ENCODE assay signal across 11 cellular contexts in the genomic region with DNA sequence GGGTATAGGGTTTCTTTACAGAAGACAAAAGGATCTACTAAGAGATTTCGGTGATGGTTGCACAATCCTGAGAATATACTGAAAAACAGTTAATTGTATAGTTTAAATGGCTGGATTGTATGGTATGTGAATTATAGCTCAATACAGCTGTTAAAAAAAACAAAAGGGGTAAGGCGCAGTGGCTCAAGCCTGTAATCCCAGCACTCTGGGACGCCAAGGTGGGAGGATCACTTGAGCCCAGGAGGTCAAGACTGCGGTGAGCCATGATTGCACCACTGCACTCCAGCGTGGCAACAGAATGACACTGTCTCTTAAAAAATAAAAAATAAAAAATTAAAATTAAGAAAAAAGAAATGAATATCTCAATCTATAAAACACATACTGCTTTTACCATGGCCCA. TPM values are rescaled to one million over a fixed set of nuclear protein-coding genes. Genes with fewer than 3 reads are reported as not detected.
DNase-seq lines count a peak whose midpoint lies in the region; ATAC-seq and TF ChIP-seq lines count a peak whose summit lies in the region.
"Had no signal": no experiment of that assay in that cellular context is flagged by ENCODE, and none has a peak within 500 bp of the region (broad histone marks: within the 10 kb centered on the region; RNA-seq: fewer than 3 reads in every experiment).

No MANE protein-coding gene starts in this region.

- no peaks in the 10 kb centered on the region for H3K27me3 ChIP-seq in CD8-positive, alpha-beta memory T cell (ENCODE audit: insufficient read depth, low read length, poor library complexity, severe bottlenecking)
- H3K27me3 ChIP-seq in effector memory CD4-positive, alpha-beta T cell (replicated peaks; ENCODE audit: control insufficient read depth, insufficient read depth, low read length, poor library complexity, severe bottlenecking) = no peaks in the 10 kb centered on the region
- no peaks in the 10 kb centered on the region for H3K27me3 ChIP-seq in psoas muscle (ENCODE audit: insufficient read depth in 3 of 3, low read length in 2 of 3)
- H3K27me3 ChIP-seq: colonic mucosa had no signal

- H3K4me1 Mint-ChIP-seq in CD8-positive, alpha-beta memory T cell = peaks cover 65 to 90% (median 77%) of the 10 kb centered on the region in 3 donors

- peak overlapping the region; percentile 38 to 89 (median 76) for H3K27ac Mint-ChIP-seq in CD8-positive, alpha-beta memory T cell

- H3K36me3 Mint-ChIP-seq in CD8-positive, alpha-beta memory T cell = peaks cover 17 to 42% (median 27%) of the 10 kb centered on the region in 3 donors

- ATAC-seq in psoas muscle (no peak), GM19351 (IDR thresholded peaks at IDR 0.05; ENCODE audit: unreplicated experiment) (no peak)

- H3K9me3 ChIP-seq in CD8-positive, alpha-beta memory T cell (ENCODE audit: low read length) = no peaks in the 10 kb centered on the region
- H3K9me3 ChIP-seq in effector memory CD4-positive, alpha-beta T cell (ENCODE audit: control insufficient read depth, low read length) = no peaks in the 10 kb centered on the region
- no peaks in the 10 kb centered on the region for H3K9me3 ChIP-seq in psoas muscle
- H3K9me3 ChIP-seq: colonic mucosa had no signal

- no peak for DNase-seq in CD8-positive, alpha-beta memory T cell
- DNase-seq in NCI-H69 (lab: John Stamatoyannopoulos, UW) = peak; percentile 22
- DNase-seq in effector memory CD4-positive, alpha-beta T cell = no peak
- DNase-seq in psoas muscle = peak in 1 of 2 donors; percentile 24
- no peak for DNase-seq in GM10266 (ENCODE audit: extremely low spot score)
- DNase-seq in inferior parietal cortex (ENCODE audit: extremely low spot score) = no peak
- DNase-seq in OCI-M2 (lab: John Stamatoyannopoulos, UW; ENCODE audit: unreplicated experiment) = no peak
- DNase-seq: colonic mucosa, kidney glomerular epithelial cell, SHP77 treated with DMSO at 0.1 percent for 48 hours had no signal

- peaks cover 12% of the 10 kb centered on the region for H3K36me3 ChIP-seq in CD8-positive, alpha-beta memory T cell (ENCODE audit: insufficient read depth, low read length)
- peaks cover 11% of the 10 kb centered on the region for H3K36me3 ChIP-seq in effector memory CD4-positive, alpha-beta T cell (ENCODE audit: control insufficient read depth, insufficient read depth, low read length)
- H3K36me3 ChIP-seq in psoas muscle (ENCODE audit: insufficient read depth in 1 of 2, low read depth in 1 of 2) = peaks cover under 1 to 6% of the 10 kb centered on the region in 2 donors
- H3K36me3 ChIP-seq: colonic mucosa had no signal

- no peaks in the 10 kb centered on the region for H3K9me3 Mint-ChIP-seq in CD8-positive, alpha-beta memory T cell

- H3K4me1 ChIP-seq in CD8-positive, alpha-beta memory T cell (ENCODE audit: insufficient read depth, low read length) = peaks cover 63% of the 10 kb centered on the region
- peaks cover 51% of the 10 kb centered on the region for H3K4me1 ChIP-seq in effector memory CD4-positive, alpha-beta T cell (ENCODE audit: control insufficient read depth, insufficient read depth, low read length, poor library complexity, severe bottlenecking)
- peaks cover 24% of the 10 kb centered on the region for H3K4me1 ChIP-seq in psoas muscle

- TF ChIP-seq CTCF in psoas muscle (IDR thresholded peaks at IDR 0.05) (no peak), GM10266 (IDR thresholded peaks at IDR 0.05; ENCODE audit: control insufficient read depth, insufficient read depth, low read depth, missing control alignments) (no peak)

- no peaks in the 10 kb centered on the region for H3K27me3 Mint-ChIP-seq in CD8-positive, alpha-beta memory T cell

- H3K4me3 Mint-ChIP-seq in CD8-positive, alpha-beta memory T cell = peak overlapping the region in 4 of 7 donors; percentile 2 to 53 (median 7)

- no peak overlapping the region for H3K4me3 ChIP-seq in CD8-positive, alpha-beta memory T cell (ENCODE audit: low read length)
- no peak overlapping the region for H3K4me3 ChIP-seq in effector memory CD4-positive, alpha-beta T cell (ENCODE audit: insufficient read depth, low read depth, low read length, poor library complexity, severe bottlenecking)
- H3K4me3 ChIP-seq in psoas muscle = no peak overlapping the region
- H3K4me3 ChIP-seq: colonic mucosa had no signal

- intact Hi-C loops in psoas muscle (cut with DNase I) = no loop called here

- WGBS in psoas muscle, 3 donors = 88 to 94% (median 90%) methylated on average over 5 of the region's 5 CpGs

- POLR2A ChIA-PET in CD8-positive, alpha-beta memory T cell (lab: Charles Lee) = no interaction called here

- no peak overlapping the region for H3K27ac ChIP-seq in CD8-positive, alpha-beta memory T cell (ENCODE audit: low read depth, low read length)
- peak overlapping the region; percentile 71 for H3K27ac ChIP-seq in effector memory CD4-positive, alpha-beta T cell (ENCODE audit: insufficient read depth, low read length, poor library complexity, severe bottlenecking)
- peak overlapping the region; percentile 60 for H3K27ac ChIP-seq in psoas muscle

- CTCF ChIA-PET in CD8-positive, alpha-beta memory T cell (lab: Charles Lee) = interaction anchor here (1.1 kb wide), 1 partner anchor 17 kb away, joined by 3 read pairs; no protein-coding TSS in a partner anchor

RNA-seq across cellular contexts. Expression of gene ESYT2, which starts 18.5 kb away (rescaled TPM):
- total RNA-seq in CD8-positive, alpha-beta memory T cell = 10 to 100 TPM; 55.6 to 56.1 TPM
- polyA plus RNA-seq in CD8-positive, alpha-beta memory T cell = 99.4 TPM
- 10 to 100 TPM; 35.9 to 63.4 (median 54.1) TPM for total RNA-seq in psoas muscle
- polyA plus RNA-seq in psoas muscle = 10 to 100 TPM; 27.5 to 44.0 (median 28.5) TPM

RNA-seq across cellular contexts. Expression of gene DYNC2I1, which starts 45.5 kb away (rescaled TPM):
- total RNA-seq in CD8-positive, alpha-beta memory T cell = 10 to 100 TPM in 1 of 2 experiments, 1 to 10 TPM in 1; 9.8 to 10.6 TPM
- polyA plus RNA-seq in CD8-positive, alpha-beta memory T cell = 22.7 TPM
- total RNA-seq in psoas muscle = 10 to 100 TPM; 11.1 to 23.6 (median 18.2) TPM
- 10 to 100 TPM in 2 of 3 donors, 1 to 10 TPM in 1; 9.7 to 18.1 (median 10.0) TPM for polyA plus RNA-seq in psoas muscle
